In the genomic region with DNA sequence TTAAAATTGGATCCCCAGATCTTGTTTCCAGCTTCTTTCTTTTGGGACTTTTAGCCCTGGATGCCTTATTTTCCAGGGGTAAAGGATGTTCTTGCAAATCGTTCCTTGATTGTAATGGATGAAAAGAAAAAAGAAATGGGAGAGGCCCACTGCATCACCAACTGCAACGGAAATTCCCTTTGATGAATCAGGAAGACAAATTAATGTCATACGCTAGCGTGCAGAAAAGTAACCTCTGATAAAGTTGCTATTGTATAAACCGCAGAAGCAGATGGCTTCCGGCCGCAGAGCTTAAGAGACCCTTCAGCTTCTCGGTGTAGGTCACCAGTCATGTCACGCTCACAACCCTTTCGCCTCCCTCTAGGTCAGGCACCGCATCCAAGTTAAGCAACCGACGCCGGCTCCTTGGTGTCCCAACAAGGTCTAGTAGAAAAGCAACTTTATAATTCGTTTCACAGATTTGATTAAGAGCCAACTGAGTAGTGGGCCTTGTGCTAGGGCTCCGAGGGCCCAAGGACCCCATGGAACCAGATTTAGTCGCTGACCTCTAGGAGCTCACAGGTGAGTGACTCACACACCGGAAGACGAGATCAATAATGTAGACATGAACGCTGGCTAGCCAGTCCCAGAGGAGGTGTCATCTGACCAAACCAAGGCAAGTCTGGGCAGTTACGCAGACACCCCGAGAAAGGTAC, we compare ENCODE assay signal across 8 cellular contexts. TPM values are rescaled to one million over a fixed set of nuclear protein-coding genes. Genes with fewer than 3 reads are reported as not detected.
DNase-seq lines count a peak whose midpoint lies in the region; ATAC-seq and TF ChIP-seq lines count a peak whose summit lies in the region.

No MANE protein-coding gene starts in this region.

- peaks cover 0 to 28% (median 0%) of the 10 kb centered on the region in 5 donors for H3K36me3 Mint-ChIP-seq in naive thymus-derived CD4-positive, alpha-beta T cell

- peak overlapping the region; percentile 95 to 100 (median 98) for H3K4me3 Mint-ChIP-seq in naive thymus-derived CD4-positive, alpha-beta T cell

- H3K4me1 ChIP-seq in naive thymus-derived CD4-positive, alpha-beta T cell (ENCODE audit: control insufficient read depth in 2 of 2, insufficient read depth in 2 of 2, low read length in 2 of 2): peaks cover 41 to 50% of the 10 kb centered on the region in 2 donors

- H3K9me3 ChIP-seq in naive thymus-derived CD4-positive, alpha-beta T cell (ENCODE audit: control insufficient read depth in 2 of 3, low read length in 3 of 3): no peaks in the 10 kb centered on the region

- peak overlapping the region; percentile 94 for H3K4me3 ChIP-seq in epithelial cell of esophagus (ENCODE audit: low read length)
- H3K4me3 ChIP-seq in naive thymus-derived CD4-positive, alpha-beta T cell (ENCODE audit: low read length): peak overlapping the region; percentile 99

- H3K27ac ChIP-seq in naive thymus-derived CD4-positive, alpha-beta T cell (ENCODE audit: low read depth, low read length): peak overlapping the region; percentile 98

- H3K4me1 Mint-ChIP-seq in naive thymus-derived CD4-positive, alpha-beta T cell: peaks cover 26 to 77% (median 69%) of the 10 kb centered on the region in 7 donors

- intact Hi-C loops in naive thymus-derived CD4-positive, alpha-beta T cell (cut with micrococcal nuclease): loop anchor here (1.0 to 10.0 kb wide), 23 partner anchors 52 to 1252 kb away; partner anchors contain the start of genes CLP1 (in 2 of the 2), MED19 (in 2 of the 2), PATL1 (in 2 of the 2) and SELENOH (in 2 of the 2)

- POLR2A ChIA-PET in naive thymus-derived CD4-positive, alpha-beta T cell (lab: Charles Lee): interaction anchor here (0.5 to 8.6 kb wide), 21 partner anchors 10 to 1252 kb away, joined by 3 to 140 read pairs (median 4); partner anchors contain the start of genes MED19, OSBP, SELENOH and TMX2

- peak overlapping the region; percentile 98 to 100 (median 99) for H3K27ac Mint-ChIP-seq in naive thymus-derived CD4-positive, alpha-beta T cell

- peak; percentile 43 for ATAC-seq in HG02870 (IDR thresholded peaks at IDR 0.05; ENCODE audit: unreplicated experiment)
- ATAC-seq in naive thymus-derived CD4-positive, alpha-beta T cell: peak; percentile 37

- CTCF ChIA-PET in naive thymus-derived CD4-positive, alpha-beta T cell (lab: Charles Lee): interaction anchor here (0.6 to 3.3 kb wide), 7 partner anchors 10 to 53 kb away, joined by 3 to 26 read pairs (median 6); no protein-coding TSS in a partner anchor

- H3K27me3 Mint-ChIP-seq in naive thymus-derived CD4-positive, alpha-beta T cell: peaks cover 0 to 5% (median 0%) of the 10 kb centered on the region in 5 donors

- peaks cover 0 to 10% (median 0%) of the 10 kb centered on the region in 11 donors for H3K9me3 Mint-ChIP-seq in naive thymus-derived CD4-positive, alpha-beta T cell

- DNase-seq in NCI-H1105 (lab: John Stamatoyannopoulos, UW): peak; percentile 53
- DNase-seq in NCI-H1105 treated with DMSO at 0.1 percent for 48 hours (lab: John Stamatoyannopoulos, UW): no peak
- DNase-seq in NCI-H82 (lab: John Stamatoyannopoulos, UW): peak; percentile 65
- DNase-seq in activated CD8-positive, alpha-beta memory T cell treated with anti-CD3 and anti-CD28 coated beads for 24 hours: peak; percentile 93
- peak; percentile 77 for DNase-seq in epithelial cell of esophagus (ENCODE audit: low read depth)
- DNase-seq in naive thymus-derived CD4-positive, alpha-beta T cell: peak in 8 of 9 donors; percentile 60 to 85 (median 71)
- peak; percentile 84 for DNase-seq in stimulated activated naive CD4-positive, alpha-beta T cell treated with Interleukin-2 at 50 U/mL for 16 hours (lab: John Stamatoyannopoulos, UW)

- no peak for TF ChIP-seq CTCF in epithelial cell of esophagus (IDR thresholded peaks at IDR 0.05; ENCODE audit: insufficient read depth, low read depth, low read length, missing control alignments)

- H3K27me3 ChIP-seq in naive thymus-derived CD4-positive, alpha-beta T cell (ENCODE audit: control insufficient read depth in 2 of 2, insufficient read depth in 2 of 2, low read length in 2 of 2): no peaks in the 10 kb centered on the region

- H3K36me3 ChIP-seq in naive thymus-derived CD4-positive, alpha-beta T cell (ENCODE audit: control insufficient read depth in 2 of 3, insufficient read depth in 3 of 3, low read length in 3 of 3): peaks cover 0 to 4% (median 0%) of the 10 kb centered on the region in 3 experiments

RNA-seq across cellular contexts. Expression of gene ZFP91, which starts 1.3 kb away (rescaled TPM):
- 10 to 100 TPM; 36.9 to 53.8 (median 40.9) TPM for total RNA-seq in naive thymus-derived CD4-positive, alpha-beta T cell
- 1 to 10 TPM; 6.5 to 7.2 TPM for polyA plus RNA-seq in naive thymus-derived CD4-positive, alpha-beta T cell

RNA-seq across cellular contexts. Expression of gene LPXN, which starts 1.9 kb away (rescaled TPM):
- 100 to 1,000 TPM in 3 of 5 experiments, 10 to 100 TPM in 2; 58.2 to 147 (median 142) TPM for total RNA-seq in naive thymus-derived CD4-positive, alpha-beta T cell
- 100 to 1,000 TPM; 169 to 215 TPM for polyA plus RNA-seq in naive thymus-derived CD4-positive, alpha-beta T cell

RNA-seq across cellular contexts. Expression of gene CNTF, which starts 44.9 kb away (rescaled TPM):
- 1 to 10 TPM; 2.9 to 4.9 (median 4.0) TPM for total RNA-seq in naive thymus-derived CD4-positive, alpha-beta T cell
- under 1 TPM in 1 of 2 donors, not detected in 1; 0.10 TPM for polyA plus RNA-seq in naive thymus-derived CD4-positive, alpha-beta T cell
